Comparison of ENCODE assay signal across 21 cellular contexts in the genomic region with DNA sequence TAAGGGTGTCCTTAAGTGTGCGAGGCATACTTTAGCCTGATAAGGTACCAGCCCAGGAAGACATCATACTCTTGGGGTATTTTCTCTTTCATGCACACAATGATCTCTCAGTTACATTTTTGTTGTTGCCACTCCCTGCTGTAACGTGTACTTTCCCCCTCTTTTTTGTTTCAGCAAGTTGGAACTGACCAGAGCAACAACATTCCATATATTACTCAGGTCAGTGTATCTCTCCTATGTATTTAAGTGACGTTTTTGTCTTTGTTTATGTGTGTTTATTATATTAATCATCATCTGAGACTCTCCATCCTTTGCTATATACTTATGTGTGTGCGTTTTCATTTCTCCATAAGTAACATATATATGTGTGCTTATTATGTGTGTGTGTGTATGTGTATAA.
A peak's percentile ranks its signal among the peaks of the same experiment; 100 is the strongest.
DNase-seq lines count a peak whose midpoint lies in the region; ATAC-seq and TF ChIP-seq lines count a peak whose summit lies in the region.
"Had no signal": no experiment of that assay in that cellular context is flagged by ENCODE, and none has a peak within 500 bp of the region (broad histone marks: within the 10 kb centered on the region; RNA-seq: fewer than 3 reads in every experiment).

No MANE protein-coding gene starts in this region.

- H3K27me3 Mint-ChIP-seq in WTC11 (ENCODE audit: low read depth): no peaks in the 10 kb centered on the region
- H3K27me3 Mint-ChIP-seq: B cell had no signal

- no peak overlapping the region for H3K4me2 ChIP-seq in mammary epithelial cell (ENCODE audit: insufficient read depth, low read depth, low read length)
- H3K4me2 ChIP-seq: BLaER1 treated with 17β-estradiol and CSF1 and Interleukin-3, amounts not matched to agents 10 nM and 100 nM had no signal

- H3K27ac ChIP-seq in mammary epithelial cell (ENCODE audit: insufficient read depth, low read depth, low read length) (no peak overlapping the region), breast epithelium (no peak overlapping the region), RWPE2 (ENCODE audit: poor library complexity, severe bottlenecking) (no peak overlapping the region), epithelial cell of prostate (peak overlapping the region; percentile 56)
- H3K27ac ChIP-seq: 22Rv1; BLaER1 treated with 17β-estradiol and CSF1 and Interleukin-3, amounts not matched to agents 10 nM and 100 nM; HL-60 had no signal

- H3K9me3 ChIP-seq in mammary epithelial cell (replicated peaks; ENCODE audit: insufficient read depth, low read length): no peaks in the 10 kb centered on the region
- H3K9me3 ChIP-seq in breast epithelium: peaks cover 0 to under 1% of the 10 kb centered on the region in 2 donors
- no peaks in the 10 kb centered on the region for H3K9me3 ChIP-seq in RWPE2 (ENCODE audit: severe bottlenecking)

- POLR2A ChIA-PET in WTC11 (lab: Charles Lee): no interaction called here

- DNase-seq in mammary epithelial cell (peak; percentile 72), breast epithelium (ENCODE audit: low spot score in 2 of 2) (no peak), RWPE2 (ENCODE audit: low spot score) (no peak), epithelial cell of prostate (ENCODE audit: low read depth, low spot score) (peak; percentile 40), WTC11 (ENCODE audit: low spot score) (no peak)
- DNase-seq in stimulated activated CD8-positive, alpha-beta memory T cell treated with anti-CD3 and anti-CD28 coated beads, Interleukin-4, amount 100 ng/mL, for 48 hours: no peak
- DNase-seq: Calu3, DMS 273 treated with DMSO at 0.1 percent for 48 hours, DMS53, DND-41, EL, H9, IMR-90, KBM-7 had no signal

- H2AFZ ChIP-seq in mammary epithelial cell (ENCODE audit: low read depth, low read length): no peak overlapping the region

- no peaks in the 10 kb centered on the region for H4K20me1 ChIP-seq in mammary epithelial cell (ENCODE audit: insufficient read depth, low read length)
- H4K20me1 ChIP-seq: BLaER1 treated with 17β-estradiol and CSF1 and Interleukin-3, amounts not matched to agents 10 nM and 100 nM had no signal

- H3K4me1 Mint-ChIP-seq in WTC11: peaks cover 2% of the 10 kb centered on the region; the same call in 1 of the 2 replicates
- H3K4me1 Mint-ChIP-seq: B cell, H9 had no signal

- no peak overlapping the region for H3K27ac Mint-ChIP-seq in WTC11
- H3K27ac Mint-ChIP-seq: B cell; CD8-positive, alpha-beta T cell; H9 had no signal

- WGBS in mammary epithelial cell (ENCODE audit: low coverage, missing lambda C conversion rate): 44% methylated on average over 4 of the region's 4 CpGs

- in situ Hi-C loops in mammary epithelial cell (cut with MboI; ENCODE audit: low sequenced_read_pairs in 2 of 2): no loop called here

- dilution Hi-C loops in mammary epithelial cell (cut with HindIII; ENCODE audit: low sequenced_read_pairs): no loop called here

- intact Hi-C loops in mammary epithelial cell (cut with micrococcal nuclease) (loop anchor here (5.0 kb wide), 1 partner anchor 163 kb away; no protein-coding TSS in a partner anchor), breast epithelium (cut with DNase I; ENCODE audit: low total_unique reads) (no loop called here)

- no peak overlapping the region for H3K9ac ChIP-seq in mammary epithelial cell (ENCODE audit: insufficient read depth, low read length)
- H3K9ac ChIP-seq: BLaER1 treated with 17β-estradiol and CSF1 and Interleukin-3, amounts not matched to agents 10 nM and 100 nM had no signal

- H3K36me3 Mint-ChIP-seq in WTC11: no peaks in the 10 kb centered on the region
- H3K36me3 Mint-ChIP-seq: CD8-positive, alpha-beta T cell had no signal

- H3K9me3 Mint-ChIP-seq in WTC11: 0 out of 2 replicates have a peak, but pooled peaks cover under 1% of the 10 kb centered on the region
- H3K9me3 Mint-ChIP-seq: CD8-positive, alpha-beta T cell had no signal

- H3K4me1 ChIP-seq in mammary epithelial cell (ENCODE audit: insufficient read depth, low read length): no peaks in the 10 kb centered on the region
- no peaks in the 10 kb centered on the region for H3K4me1 ChIP-seq in breast epithelium
- no peaks in the 10 kb centered on the region for H3K4me1 ChIP-seq in RWPE2 (ENCODE audit: insufficient read depth, poor library complexity, severe bottlenecking)
- H3K4me1 ChIP-seq: BLaER1 treated with 17β-estradiol and CSF1 and Interleukin-3, amounts not matched to agents 10 nM and 100 nM had no signal

- H3K4me3 ChIP-seq in mammary epithelial cell (replicated peaks in 1 of 3; ENCODE audit: insufficient read depth in 1 of 3, low read depth in 2 of 3, low read length in 3 of 3): no peak overlapping the region
- no peak overlapping the region for H3K4me3 ChIP-seq in breast epithelium
- no peak overlapping the region for H3K4me3 ChIP-seq in RWPE2 (ENCODE audit: severe bottlenecking)
- H3K4me3 ChIP-seq: BLaER1 treated with 17β-estradiol and CSF1 and Interleukin-3, amounts not matched to agents 10 nM and 100 nM; GM12878 had no signal

- BruUV-seq in mammary epithelial cell (replicated peaks; lab: Mats Ljungman, UMichigan): no TSS peak

- H3K27me3 ChIP-seq in mammary epithelial cell (ENCODE audit: insufficient read depth, low read length) (no peaks in the 10 kb centered on the region), breast epithelium (no peaks in the 10 kb centered on the region), RWPE2 (ENCODE audit: insufficient read depth, poor library complexity, severe bottlenecking) (no peaks in the 10 kb centered on the region)

- no peak for TF ChIP-seq POLR2A in breast epithelium (IDR thresholded peaks at IDR 0.05)

- no peak overlapping the region for H3K4me3 Mint-ChIP-seq in WTC11
- H3K4me3 Mint-ChIP-seq: B cell; CD8-positive, alpha-beta T cell; H9 had no signal

- H3K36me3 ChIP-seq in mammary epithelial cell (ENCODE audit: insufficient read depth, low read length) (no peaks in the 10 kb centered on the region), breast epithelium (no peaks in the 10 kb centered on the region), RWPE2 (ENCODE audit: low read depth) (no peaks in the 10 kb centered on the region)
- H3K36me3 ChIP-seq: BLaER1 treated with 17β-estradiol and CSF1 and Interleukin-3, amounts not matched to agents 10 nM and 100 nM had no signal

- CTCF ChIA-PET in mammary epithelial cell (lab: Charles Lee; ENCODE audit: low non-redundant PET): no interaction called here
- CTCF ChIA-PET in WTC11 (lab: Charles Lee): no interaction called here

- TF ChIP-seq CTCF in mammary epithelial cell (conservative IDR thresholded peaks at IDR 0.05 in 1 of 2, IDR thresholded peaks at IDR 0.05 in 1 of 2; ENCODE audit: extremely low read depth in 1 of 2, insufficient read depth in 1 of 2, low read depth in 1 of 2, low read length in 2 of 2): no peak
- TF ChIP-seq CTCF in breast epithelium (IDR thresholded peaks at IDR 0.05): no peak
- no peak for TF ChIP-seq CTCF in RWPE2 (IDR thresholded peaks at IDR 0.05; ENCODE audit: poor library complexity, severe bottlenecking)
- no peak for TF ChIP-seq CTCF in WTC11 (IDR thresholded peaks at IDR 0.05)

- ATAC-seq in RWPE2 (ENCODE audit: low read depth): peak; percentile 48; the same call in 2 of the 3 replicates
- ATAC-seq in WTC11: no peak
- no peak for ATAC-seq in HG02981 (IDR thresholded peaks at IDR 0.05; ENCODE audit: unreplicated experiment)

- H3K79me2 ChIP-seq in mammary epithelial cell (ENCODE audit: insufficient read depth, low read length): no peaks in the 10 kb centered on the region

TF ChIP-seq in WTC11, 78 proteins besides CTCF, POLR2A, EP300 and RAD21:
- TF ChIP-seq CDX4 (CRISPR knock-in tag; IDR thresholded peaks at IDR 0.05; ENCODE audit: borderline replicate concordance) (no peak), FOXP1 (CRISPR knock-in tag; IDR thresholded peaks at IDR 0.05; ENCODE audit: borderline replicate concordance) (no peak), MYBL2 (CRISPR knock-in tag; IDR thresholded peaks at IDR 0.05) (no peak), MLX (CRISPR knock-in tag; IDR thresholded peaks at IDR 0.05) (no peak), SP1 (CRISPR knock-in tag; conservative IDR thresholded peaks at IDR 0.05) (no peak), GRHL2 (CRISPR knock-in tag; IDR thresholded peaks at IDR 0.05; ENCODE audit: insufficient replicate concordance, severe bottlenecking) (no peak)
TF ChIP-seq in WTC11: peak in this region for 0.

Comparison
In these comparisons a context has a peak if more than half of its experiments do, and no peak if none do; other contexts are left out.
1. DNase-seq: peak in mammary epithelial cell (single experiment) and epithelial cell of prostate (single experiment); none in breast epithelium (0 of 2), RWPE2 (single experiment), WTC11 (single experiment) and stimulated activated CD8-positive, alpha-beta memory T cell treated with anti-CD3 and anti-CD28 coated beads, Interleukin-4, amount 100 ng/mL, for 48 hours (single experiment).